ENCODE assay signal across 13 cellular contexts in the genomic region with DNA sequence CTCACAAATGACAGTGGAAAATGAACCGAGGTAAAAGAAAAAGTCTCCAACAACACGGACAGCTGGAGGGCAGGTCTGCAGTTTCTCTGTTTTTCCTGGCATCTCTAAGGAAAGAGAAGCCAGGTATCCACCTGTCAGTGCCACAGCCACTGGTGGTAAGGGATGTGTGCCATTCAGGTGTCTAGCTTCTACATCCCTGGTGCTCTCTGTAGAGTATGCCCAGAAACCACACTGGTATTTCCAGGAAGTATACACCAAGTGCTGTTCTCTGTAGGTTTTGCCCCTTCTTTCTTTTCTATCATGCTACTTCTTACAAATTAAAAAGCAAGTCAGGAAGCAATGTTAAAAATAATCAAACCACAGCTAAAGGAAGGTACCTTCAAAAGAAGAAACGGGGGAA. TPM values are rescaled to one million over a fixed set of nuclear protein-coding genes. Genes with fewer than 3 reads are reported as not detected.
DNase-seq lines count a peak whose midpoint lies in the region.
"Had no signal": no experiment of that assay in that cellular context is flagged by ENCODE, and none has a peak within 500 bp of the region (broad histone marks: within the 10 kb centered on the region; RNA-seq: fewer than 3 reads in every experiment).

No MANE protein-coding gene starts in this region.

- DNase-seq in stimulated activated CD4-positive, alpha-beta T cell treated with anti-CD3 and anti-CD28 coated beads, Interleukin-15, amount 100 ng/mL, for 24 hours, result peak; percentile 31
- no peak for DNase-seq in stimulated activated CD4-positive, alpha-beta T cell treated with anti-CD3 and anti-CD28 coated beads, Interleukin-1b, Interleukin-23, amount 100 ng/mL, for 48 hours
- no peak for DNase-seq in T-helper 2 cell treated with Interferon-gamma antibody and Interleukin-4, amounts not matched to agents 5 μg/mL and 100 μg/mL, for 36 hours (ENCODE audit: low spot score)
- DNase-seq in central memory CD4-positive, alpha-beta T cell, result peak; percentile 21
- DNase-seq in AML-193 (lab: John Stamatoyannopoulos, UW), result no peak
- no peak for DNase-seq in cardiac septum (ENCODE audit: low spot score)
- DNase-seq in NCI-H2081 treated with DMSO at 0.1 percent for 48 hours (lab: John Stamatoyannopoulos, UW), result no peak
- no peak for DNase-seq in T1000 (lab: John Stamatoyannopoulos, UW)
- DNase-seq: dorsolateral prefrontal cortex, NCI-H510A treated with DMSO at 0.1 percent for 48 hours, occipital lobe, right lobe of liver, SJCRH30 had no signal

- H3K4me1 Mint-ChIP-seq in T-helper 2 cell treated with Interferon-gamma antibody and Interleukin-4, amounts not matched to agents 5 μg/mL and 100 μg/mL, for 36 hours (ENCODE audit: low read depth), result peaks cover 57% of the 10 kb centered on the region

- peak overlapping the region; percentile 72 for H3K4me3 Mint-ChIP-seq in T-helper 2 cell treated with Interferon-gamma antibody and Interleukin-4, amounts not matched to agents 5 μg/mL and 100 μg/mL, for 36 hours

- intact Hi-C loops in cardiac septum (cut with DNase I), result no loop called here

- no peaks in the 10 kb centered on the region for H3K27me3 Mint-ChIP-seq in T-helper 2 cell treated with Interferon-gamma antibody and Interleukin-4, amounts not matched to agents 5 μg/mL and 100 μg/mL, for 36 hours (ENCODE audit: low read depth)

- peak overlapping the region; percentile 83 for H3K27ac Mint-ChIP-seq in T-helper 2 cell treated with Interferon-gamma antibody and Interleukin-4, amounts not matched to agents 5 μg/mL and 100 μg/mL, for 36 hours

- H3K36me3 Mint-ChIP-seq in T-helper 2 cell treated with Interferon-gamma antibody and Interleukin-4, amounts not matched to agents 5 μg/mL and 100 μg/mL, for 36 hours (ENCODE audit: low read depth), result no peaks in the 10 kb centered on the region

- no peaks in the 10 kb centered on the region for H3K9me3 Mint-ChIP-seq in T-helper 2 cell treated with Interferon-gamma antibody and Interleukin-4, amounts not matched to agents 5 μg/mL and 100 μg/mL, for 36 hours

RNA-seq across cellular contexts. Expression of a gene that starts 7.6 kb away (rescaled TPM):
- 58.2 TPM for total RNA-seq in cardiac septum

Comparison
In these comparisons a context has a peak if more than half of its experiments do, and no peak if none do; other contexts are left out.
1. DNase-seq: peak in stimulated activated CD4-positive, alpha-beta T cell treated with anti-CD3 and anti-CD28 coated beads, Interleukin-15, amount 100 ng/mL, for 24 hours (single experiment) and central memory CD4-positive, alpha-beta T cell (single experiment); none in stimulated activated CD4-positive, alpha-beta T cell treated with anti-CD3 and anti-CD28 coated beads, Interleukin-1b, Interleukin-23, amount 100 ng/mL, for 48 hours (single experiment), T-helper 2 cell treated with Interferon-gamma antibody and Interleukin-4, amounts not matched to agents 5 μg/mL and 100 μg/mL, for 36 hours (single experiment), AML-193 (0 of 2), cardiac septum (single experiment), NCI-H2081 treated with DMSO at 0.1 percent for 48 hours (single experiment) and T1000 (single experiment).